Comparison of ENCODE assay signal across 14 cellular contexts in genomic region chr18:76431437-76432273, GRCh38.
"Had no signal": no experiment of that assay in that cellular context is flagged by ENCODE, and none has a peak within 500 bp of the region (broad histone marks: within the 10 kb centered on the region; RNA-seq: fewer than 3 reads in every experiment).

No MANE protein-coding gene starts in this region.

- H3K27ac ChIP-seq: suprapubic skin, upper lobe of left lung had no signal

- H3K4me3 Mint-ChIP-seq: activated naive CD4-positive, alpha-beta T cell treated with anti-CD3 and anti-CD28 coated beads, Interleukin-2, amount 10 ng/mL, durations not matched to agents 7 days and 5 days; dendritic cell treated with granulocyte-macrophage colony-stimulating factor and Interleukin-4, amounts not matched to agents 40 ng/mL and 50 ng/mL, for 4 days; effector memory CD8-positive, alpha-beta T cell; immature natural killer cell had no signal

- DNase-seq: activated CD4-positive, alpha-beta T cell treated with anti-CD3 and anti-CD28 coated beads, Interleukin-2, amount 50 U/mL, for 48 hours; activated CD4-positive, CD25-positive, alpha-beta regulatory T cell treated with anti-CD3 and anti-CD28 coated beads, Interleukin-2, amount 50 U/mL, for 72 hours; activated naive CD4-positive, alpha-beta T cell treated with anti-CD3 and anti-CD28 coated beads, Interleukin-2, amount 10 ng/mL, durations not matched to agents 7 days and 5 days; effector memory CD8-positive, alpha-beta T cell; immature natural killer cell; left colon; mammary epithelial cell; naive thymus-derived CD4-positive, alpha-beta T cell; occipital lobe; stimulated activated CD4-positive, alpha-beta T cell treated with anti-CD3 and anti-CD28 coated beads, Interleukin-2, amount 100 ng/mL, for 48 hours; stimulated activated naive CD8-positive, alpha-beta T cell treated with anti-CD3 and anti-CD28 coated beads, Interleukin-15, Interleukin-2, amounts not matched to agents 100 U/mL and 50 U/mL, for 24 hours had no signal

- H3K9me3 Mint-ChIP-seq: activated naive CD4-positive, alpha-beta T cell treated with anti-CD3 and anti-CD28 coated beads, Interleukin-2, amount 10 ng/mL, durations not matched to agents 7 days and 5 days; dendritic cell treated with granulocyte-macrophage colony-stimulating factor and Interleukin-4, amounts not matched to agents 40 ng/mL and 50 ng/mL, for 4 days; effector memory CD8-positive, alpha-beta T cell; immature natural killer cell; naive thymus-derived CD4-positive, alpha-beta T cell had no signal

- H3K9me3 ChIP-seq: suprapubic skin, upper lobe of left lung had no signal

- H3K4me1 Mint-ChIP-seq: activated naive CD4-positive, alpha-beta T cell treated with anti-CD3 and anti-CD28 coated beads, Interleukin-2, amount 10 ng/mL, durations not matched to agents 7 days and 5 days had no signal

- H3K27me3 ChIP-seq: suprapubic skin, upper lobe of left lung had no signal

- H3K36me3 Mint-ChIP-seq: activated naive CD4-positive, alpha-beta T cell treated with anti-CD3 and anti-CD28 coated beads, Interleukin-2, amount 10 ng/mL, durations not matched to agents 7 days and 5 days had no signal

- H3K27me3 Mint-ChIP-seq: activated naive CD4-positive, alpha-beta T cell treated with anti-CD3 and anti-CD28 coated beads, Interleukin-2, amount 10 ng/mL, durations not matched to agents 7 days and 5 days; dendritic cell treated with granulocyte-macrophage colony-stimulating factor and Interleukin-4, amounts not matched to agents 40 ng/mL and 50 ng/mL, for 4 days; naive thymus-derived CD4-positive, alpha-beta T cell had no signal

- H3K4me3 ChIP-seq: suprapubic skin, upper lobe of left lung had no signal

- ATAC-seq: effector memory CD8-positive, alpha-beta T cell; left colon; naive thymus-derived CD4-positive, alpha-beta T cell; stimulated activated naive CD8-positive, alpha-beta T cell treated with anti-CD3 and anti-CD28 coated beads, Interleukin-15, Interleukin-2, amounts not matched to agents 100 U/mL and 50 U/mL, for 24 hours had no signal

- H3K27ac Mint-ChIP-seq: activated naive CD4-positive, alpha-beta T cell treated with anti-CD3 and anti-CD28 coated beads, Interleukin-2, amount 10 ng/mL, durations not matched to agents 7 days and 5 days; dendritic cell treated with granulocyte-macrophage colony-stimulating factor and Interleukin-4, amounts not matched to agents 40 ng/mL and 50 ng/mL, for 4 days; effector memory CD8-positive, alpha-beta T cell; immature natural killer cell had no signal
